Comparison of ENCODE assay signal across 30 cellular contexts in genomic region chr9:37604296-37604695, GRCh38. TPM values are rescaled to one million over a fixed set of nuclear protein-coding genes. Genes with fewer than 3 reads are reported as not detected.
"Had no signal": no experiment of that assay in that cellular context is flagged by ENCODE, and none has a peak within 500 bp of the region (broad histone marks: within the 10 kb centered on the region; RNA-seq: fewer than 3 reads in every experiment).

No MANE protein-coding gene starts in this region.

- H3K27me3 ChIP-seq: gastrocnemius medialis had no signal

- H3K36me3 ChIP-seq: brain microvascular endothelial cell, esophagus muscularis mucosa, gastrocnemius medialis had no signal

- ATAC-seq: activated naive CD4-positive, alpha-beta T cell treated with anti-CD3 and anti-CD28 coated beads, Interleukin-2, amount 50 U/mL, for 72 hours; activated T-cell treated with anti-CD3 and anti-CD28 coated beads, Interleukin-2, amount 50 U/mL, for 72 hours; effector memory CD8-positive, alpha-beta T cell; foreskin keratinocyte; gastrocnemius medialis; T-helper 17 cell; WTC11 had no signal

- H3K9me3 ChIP-seq: esophagus muscularis mucosa, gastrocnemius medialis had no signal

- H3K4me3 ChIP-seq: esophagus muscularis mucosa, gastrocnemius medialis had no signal

- DNase-seq: activated CD4-positive, alpha-beta memory T cell treated with anti-CD3 and anti-CD28 coated beads, Interleukin-2, amount 10 ng/mL, durations not matched to agents 7 days and 5 days; activated CD4-positive, alpha-beta T cell treated with anti-CD3 and anti-CD28 coated beads for 1 hour; activated CD4-positive, alpha-beta T cell treated with anti-CD3 and anti-CD28 coated beads for 4 hours; activated CD4-positive, alpha-beta T cell treated with anti-CD3 and anti-CD28 coated beads, Interleukin-2, amount 10 ng/mL, durations not matched to agents 7 days and 5 days; activated CD4-positive, alpha-beta T cell treated with anti-CD3 and anti-CD28 coated beads, Interleukin-2, amount 50 U/mL, for 4 hours; activated CD8-positive, alpha-beta memory T cell treated with anti-CD3 and anti-CD28 coated beads, Interleukin-2, amount 50 U/mL, for 48 hours; activated gamma-delta T cell; activated naive CD4-positive, alpha-beta T cell; activated naive CD4-positive, alpha-beta T cell treated with anti-CD3 and anti-CD28 coated beads, Interleukin-2, amount 10 ng/mL, durations not matched to agents 7 days and 5 days; activated naive CD8-positive, alpha-beta T cell treated with anti-CD3 and anti-CD28 coated beads, Interleukin-2, amount 10 ng/mL, durations not matched to agents 7 days and 5 days; activated T-cell treated with anti-CD3 and anti-CD28 coated beads for 4 hours; activated T-cell treated with anti-CD3 and anti-CD28 coated beads, Interleukin-2, amount 50 U/mL, for 24 hours; activated T-cell treated with anti-CD3 and anti-CD28 coated beads, Interleukin-2, amount 50 U/mL, for 72 hours; amniotic stem cell; brain microvascular endothelial cell; cortex of kidney; dermis blood vessel endothelial cell; effector CD4-positive, alpha-beta T cell; effector memory CD8-positive, alpha-beta T cell; erythroblast; foreskin keratinocyte; gastrocnemius medialis; T-helper 1 cell; T-helper 17 cell; T1000 had no signal

- H3K27ac ChIP-seq: brain microvascular endothelial cell, esophagus muscularis mucosa, foreskin keratinocyte, gastrocnemius medialis had no signal

RNA-seq across cellular contexts. Expression of gene FRMPD1, which starts 46.5 kb away (rescaled TPM):
- total RNA-seq: activated CD4-positive, alpha-beta memory T cell treated with anti-CD3 and anti-CD28 coated beads, Interleukin-2, amount 10 ng/mL, durations not matched to agents 7 days and 5 days; activated CD4-positive, alpha-beta T cell treated with anti-CD3 and anti-CD28 coated beads, Interleukin-2, amount 10 ng/mL, durations not matched to agents 7 days and 5 days; activated naive CD4-positive, alpha-beta T cell treated with anti-CD3 and anti-CD28 coated beads, Interleukin-2, amount 50 U/mL, for 72 hours; activated naive CD8-positive, alpha-beta T cell treated with anti-CD3 and anti-CD28 coated beads, Interleukin-2, amount 10 ng/mL, durations not matched to agents 7 days and 5 days; activated T-cell treated with anti-CD3 and anti-CD28 coated beads, Interleukin-2, amount 50 U/mL, for 72 hours; bronchial epithelial cell; chondrocyte; dermis blood vessel endothelial cell; T-helper 17 cell had no signal
